Comparison of ENCODE assay signal across 1 cellular context in the genomic region with DNA sequence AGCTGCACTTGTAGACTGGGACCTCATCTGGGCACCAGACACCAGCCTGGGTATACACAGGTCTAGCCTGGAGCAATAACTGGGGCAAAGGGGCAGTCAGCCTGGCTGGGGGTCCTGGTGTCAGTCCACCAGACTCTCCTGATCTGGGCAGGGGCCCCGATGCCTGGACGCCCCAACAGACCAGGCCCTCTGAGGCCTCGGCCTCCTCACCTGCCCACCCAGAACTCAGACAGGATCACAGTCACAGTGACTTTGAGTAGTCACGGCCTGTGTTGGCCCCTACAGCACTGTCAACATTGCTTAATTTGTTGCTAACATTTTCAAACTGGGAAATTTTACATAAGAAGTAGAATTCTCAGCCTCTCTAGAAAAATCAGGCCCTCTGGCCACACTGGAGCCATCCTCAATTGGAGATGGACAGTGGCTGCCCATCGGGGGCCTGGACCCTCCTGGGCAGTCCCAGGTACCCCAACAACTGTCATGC.
TF ChIP-seq lines count a peak whose summit lies in the region.

No MANE protein-coding gene starts in this region.

TF ChIP-seq in HCT116, 20 proteins besides CTCF, POLR2A, EP300 and RAD21:
- TF ChIP-seq, protein P1, sequence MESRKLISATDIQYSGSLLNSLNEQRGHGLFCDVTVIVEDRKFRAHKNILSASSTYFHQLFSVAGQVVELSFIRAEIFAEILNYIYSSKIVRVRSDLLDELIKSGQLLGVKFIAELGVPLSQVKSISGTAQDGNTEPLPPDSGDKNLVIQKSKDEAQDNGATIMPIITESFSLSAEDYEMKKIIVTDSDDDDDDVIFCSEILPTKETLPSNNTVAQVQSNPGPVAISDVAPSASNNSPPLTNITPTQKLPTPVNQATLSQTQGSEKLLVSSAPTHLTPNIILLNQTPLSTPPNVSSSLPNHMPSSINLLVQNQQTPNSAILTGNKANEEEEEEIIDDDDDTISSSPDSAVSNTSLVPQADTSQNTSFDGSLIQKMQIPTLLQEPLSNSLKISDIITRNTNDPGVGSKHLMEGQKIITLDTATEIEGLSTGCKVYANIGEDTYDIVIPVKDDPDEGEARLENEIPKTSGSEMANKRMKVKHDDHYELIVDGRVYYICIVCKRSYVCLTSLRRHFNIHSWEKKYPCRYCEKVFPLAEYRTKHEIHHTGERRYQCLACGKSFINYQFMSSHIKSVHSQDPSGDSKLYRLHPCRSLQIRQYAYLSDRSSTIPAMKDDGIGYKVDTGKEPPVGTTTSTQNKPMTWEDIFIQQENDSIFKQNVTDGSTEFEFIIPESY (IDR thresholded peaks at IDR 0.05; ENCODE audit: extremely low read depth, insufficient replicate concordance, low read length): no peak
- no peak for TF ChIP-seq CEBPB (IDR thresholded peaks at IDR 0.05; ENCODE audit: low read depth)
- TF ChIP-seq TCF7L2 (IDR thresholded peaks at IDR 0.05; ENCODE audit: borderline replicate concordance, extremely low read depth, insufficient read depth, insufficient read length): no peak
- no peak for TF ChIP-seq ZFX (IDR thresholded peaks at IDR 0.05)
- no peak for TF ChIP-seq ZNF274 (IDR thresholded peaks at IDR 0.05; ENCODE audit: low read depth, low read length)
- no peak for TF ChIP-seq ELF1 (IDR thresholded peaks at IDR 0.05; ENCODE audit: borderline replicate concordance, low read depth)
- no peak for TF ChIP-seq CBX3 (IDR thresholded peaks at IDR 0.05; ENCODE audit: low read depth)
- no peak for TF ChIP-seq FOSL1 (IDR thresholded peaks at IDR 0.05; ENCODE audit: low read depth)
- no peak for TF ChIP-seq EGR1 (IDR thresholded peaks at IDR 0.05; ENCODE audit: low read depth)
- TF ChIP-seq, protein P2, sequence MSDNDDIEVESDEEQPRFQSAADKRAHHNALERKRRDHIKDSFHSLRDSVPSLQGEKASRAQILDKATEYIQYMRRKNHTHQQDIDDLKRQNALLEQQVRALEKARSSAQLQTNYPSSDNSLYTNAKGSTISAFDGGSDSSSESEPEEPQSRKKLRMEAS (IDR thresholded peaks at IDR 0.05): no peak
- TF ChIP-seq SP1 (IDR thresholded peaks at IDR 0.05; ENCODE audit: low read depth): no peak
- no peak for TF ChIP-seq POLR2AphosphoS5 (IDR thresholded peaks at IDR 0.05; ENCODE audit: low read depth, low read length)
- no peak for TF ChIP-seq EZH2phosphoT487 (IDR thresholded peaks at IDR 0.05; ENCODE audit: borderline replicate concordance)
- TF ChIP-seq, protein P3, sequence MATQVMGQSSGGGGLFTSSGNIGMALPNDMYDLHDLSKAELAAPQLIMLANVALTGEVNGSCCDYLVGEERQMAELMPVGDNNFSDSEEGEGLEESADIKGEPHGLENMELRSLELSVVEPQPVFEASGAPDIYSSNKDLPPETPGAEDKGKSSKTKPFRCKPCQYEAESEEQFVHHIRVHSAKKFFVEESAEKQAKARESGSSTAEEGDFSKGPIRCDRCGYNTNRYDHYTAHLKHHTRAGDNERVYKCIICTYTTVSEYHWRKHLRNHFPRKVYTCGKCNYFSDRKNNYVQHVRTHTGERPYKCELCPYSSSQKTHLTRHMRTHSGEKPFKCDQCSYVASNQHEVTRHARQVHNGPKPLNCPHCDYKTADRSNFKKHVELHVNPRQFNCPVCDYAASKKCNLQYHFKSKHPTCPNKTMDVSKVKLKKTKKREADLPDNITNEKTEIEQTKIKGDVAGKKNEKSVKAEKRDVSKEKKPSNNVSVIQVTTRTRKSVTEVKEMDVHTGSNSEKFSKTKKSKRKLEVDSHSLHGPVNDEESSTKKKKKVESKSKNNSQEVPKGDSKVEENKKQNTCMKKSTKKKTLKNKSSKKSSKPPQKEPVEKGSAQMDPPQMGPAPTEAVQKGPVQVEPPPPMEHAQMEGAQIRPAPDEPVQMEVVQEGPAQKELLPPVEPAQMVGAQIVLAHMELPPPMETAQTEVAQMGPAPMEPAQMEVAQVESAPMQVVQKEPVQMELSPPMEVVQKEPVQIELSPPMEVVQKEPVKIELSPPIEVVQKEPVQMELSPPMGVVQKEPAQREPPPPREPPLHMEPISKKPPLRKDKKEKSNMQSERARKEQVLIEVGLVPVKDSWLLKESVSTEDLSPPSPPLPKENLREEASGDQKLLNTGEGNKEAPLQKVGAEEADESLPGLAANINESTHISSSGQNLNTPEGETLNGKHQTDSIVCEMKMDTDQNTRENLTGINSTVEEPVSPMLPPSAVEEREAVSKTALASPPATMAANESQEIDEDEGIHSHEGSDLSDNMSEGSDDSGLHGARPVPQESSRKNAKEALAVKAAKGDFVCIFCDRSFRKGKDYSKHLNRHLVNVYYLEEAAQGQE (IDR thresholded peaks at IDR 0.05; ENCODE audit: low read depth): no peak
- no peak for TF ChIP-seq EZH2 (IDR thresholded peaks at IDR 0.05)
- TF ChIP-seq SIN3A (IDR thresholded peaks at IDR 0.05; ENCODE audit: low read depth): no peak
- no peak for TF ChIP-seq YY1 (IDR thresholded peaks at IDR 0.05; ENCODE audit: extremely low read depth, insufficient replicate concordance, low read depth, low read length)
- no peak for TF ChIP-seq SRF (IDR thresholded peaks at IDR 0.05; ENCODE audit: low read depth)
- TF ChIP-seq, protein P4, sequence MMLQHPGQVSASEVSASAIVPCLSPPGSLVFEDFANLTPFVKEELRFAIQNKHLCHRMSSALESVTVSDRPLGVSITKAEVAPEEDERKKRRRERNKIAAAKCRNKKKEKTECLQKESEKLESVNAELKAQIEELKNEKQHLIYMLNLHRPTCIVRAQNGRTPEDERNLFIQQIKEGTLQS (IDR thresholded peaks at IDR 0.05): no peak
- no peak for TF ChIP-seq JUND (IDR thresholded peaks at IDR 0.05)
